Comparison of ENCODE assay signal across 8 cellular contexts in genomic region chr17:80877095-80877828, GRCh38.
DNase-seq lines count a peak whose midpoint lies in the region; ATAC-seq and TF ChIP-seq lines count a peak whose summit lies in the region.

No MANE protein-coding gene starts in this region.

- CTCF ChIA-PET in CD8-positive, alpha-beta T cell (lab: Charles Lee) = interaction anchor here (1.0 to 1.5 kb wide), 3 partner anchors 9 to 114 kb away, joined by 3 to 5 read pairs (median 3); no protein-coding TSS in a partner anchor
- CTCF ChIA-PET in PC-3 (lab: Charles Lee) = no interaction called here

- POLR2A ChIA-PET in CD8-positive, alpha-beta T cell (lab: Charles Lee) = interaction anchor here (1.2 kb wide), 1 partner anchor 15 kb away, joined by 5 read pairs; no protein-coding TSS in a partner anchor
- POLR2A ChIA-PET in PC-3 (lab: Charles Lee; ENCODE audit: unreplicated experiment) = no interaction called here

- no peaks in the 10 kb centered on the region for H3K9me2 ChIP-seq in PC-3 (replicated peaks; ENCODE audit: low read length)

- H4K20me1 ChIP-seq in PC-3 (ENCODE audit: low read length) = no peaks in the 10 kb centered on the region

- no peak overlapping the region for H3K9ac ChIP-seq in PC-3 (ENCODE audit: low read length)

- intact Hi-C loops in CD8-positive, alpha-beta T cell (cut with DNase I, micrococcal nuclease) = loop anchor here in 1 of 2 experiments (2.0 kb wide), 1 partner anchor 14 kb away; no protein-coding TSS in a partner anchor
- intact Hi-C loops in PC-3 (cut with micrococcal nuclease) = no loop called here

- H3K4me1 Mint-ChIP-seq in CD8-positive, alpha-beta T cell (ENCODE audit: low read depth) = peaks cover 34% of the 10 kb centered on the region

- no TSS peak for BruUV-seq in PC-3 (replicated peaks; lab: Mats Ljungman, UMichigan)

- H3K27me3 ChIP-seq in CD8-positive, alpha-beta T cell (ENCODE audit: insufficient read depth, low read length) = no peaks in the 10 kb centered on the region
- no peaks in the 10 kb centered on the region for H3K27me3 ChIP-seq in PC-3 (ENCODE audit: low read length)

- peaks cover 43% of the 10 kb centered on the region for H3K36me3 Mint-ChIP-seq in CD8-positive, alpha-beta T cell

- no peak for TF ChIP-seq CTCF in CD8-positive, alpha-beta T cell (IDR thresholded peaks at IDR 0.05)
- no peak for TF ChIP-seq CTCF in PC-3 (conservative IDR thresholded peaks at IDR 0.05; ENCODE audit: low read depth, low read length)

- no peaks in the 10 kb centered on the region for H3K9me3 Mint-ChIP-seq in CD8-positive, alpha-beta T cell

- no peak overlapping the region for H2AFZ ChIP-seq in PC-3 (ENCODE audit: low read length)

- H3K36me3 ChIP-seq in CD8-positive, alpha-beta T cell (ENCODE audit: insufficient read depth, low read length) = peaks cover 3% of the 10 kb centered on the region
- H3K36me3 ChIP-seq in PC-3 (ENCODE audit: low read depth, low read length) = peaks cover 13% of the 10 kb centered on the region; the same call in 1 of the 2 replicates

- peak overlapping the region; percentile 76 for H3K4me3 Mint-ChIP-seq in CD8-positive, alpha-beta T cell

- H3F3A ChIP-seq in PC-3 (ENCODE audit: low read length, unreplicated experiment) = no peaks in the 10 kb centered on the region

- peak overlapping the region; percentile 4 for H3K27ac ChIP-seq in CD8-positive, alpha-beta T cell (ENCODE audit: low read depth, low read length)
- H3K27ac ChIP-seq in PC-3 (ENCODE audit: low read length) = no peak overlapping the region

- no peak overlapping the region for H3K4me2 ChIP-seq in PC-3 (ENCODE audit: low read length)

- H3K4me1 ChIP-seq in CD8-positive, alpha-beta T cell (ENCODE audit: insufficient read depth, low read length) = peaks cover 35% of the 10 kb centered on the region
- H3K4me1 ChIP-seq in PC-3 (ENCODE audit: insufficient read depth, low read length) = peaks cover 6% of the 10 kb centered on the region; the same call in 1 of the 2 replicates

- peak overlapping the region; percentile 29 for H3K4me3 ChIP-seq in CD8-positive, alpha-beta T cell (ENCODE audit: low read depth, low read length)
- H3K4me3 ChIP-seq in PC-3 (ENCODE audit: low read length) = no peak overlapping the region

- H3K79me2 ChIP-seq in PC-3 (ENCODE audit: low read length) = no peaks in the 10 kb centered on the region

- H3K27me3 Mint-ChIP-seq in CD8-positive, alpha-beta T cell (ENCODE audit: low read depth) = no peaks in the 10 kb centered on the region

- H3K9me3 ChIP-seq in CD8-positive, alpha-beta T cell (ENCODE audit: low read length) = no peaks in the 10 kb centered on the region
- H3K9me3 ChIP-seq in PC-3 (ENCODE audit: low read length) = no peaks in the 10 kb centered on the region

- peak overlapping the region; percentile 71 for H3K27ac Mint-ChIP-seq in CD8-positive, alpha-beta T cell

- ATAC-seq in CD8-positive, alpha-beta T cell = peak; percentile 77
- ATAC-seq in GM21367 (IDR thresholded peaks at IDR 0.05; ENCODE audit: unreplicated experiment) (peak; percentile 62), HG03558 (IDR thresholded peaks at IDR 0.05; ENCODE audit: extremely low read depth, unreplicated experiment) (peak; percentile 72), PC-3 (no peak)

- DNase-seq in CD8-positive, alpha-beta T cell = peak in 2 of 7 experiments; percentile 20 to 48
- DNase-seq in activated gamma-delta T cell treated with anti-CD3 and anti-CD28 coated beads, Interleukin-2, amount 50 U/mL, for 16 hours (ENCODE audit: low read depth) = peak; percentile 34
- DNase-seq in stimulated activated CD8-positive, alpha-beta memory T cell treated with anti-CD3 and anti-CD28 coated beads, Interleukin-12 subunit alpha, Interleukin-12 subunit beta, amount 100 ng/mL, for 24 hours (ENCODE audit: extremely low read depth) = peak; percentile 44
- DNase-seq in OCI-M2 (lab: John Stamatoyannopoulos, UW; ENCODE audit: unreplicated experiment) = no peak
- DNase-seq in PC-3 = no peak
- DNase-seq in NCI-H2196 (lab: John Stamatoyannopoulos, UW; ENCODE audit: unreplicated experiment) = no peak

Comparison
In these comparisons a context has a peak if more than half of its experiments do, and no peak if none do; other contexts are left out.
1. DNase-seq: peak in activated gamma-delta T cell treated with anti-CD3 and anti-CD28 coated beads, Interleukin-2, amount 50 U/mL, for 16 hours (single experiment) and stimulated activated CD8-positive, alpha-beta memory T cell treated with anti-CD3 and anti-CD28 coated beads, Interleukin-12 subunit alpha, Interleukin-12 subunit beta, amount 100 ng/mL, for 24 hours (single experiment); none in OCI-M2 (single experiment), PC-3 (single experiment) and NCI-H2196 (single experiment).